8 cellular contexts compared by ENCODE assay signal in the genomic region with DNA sequence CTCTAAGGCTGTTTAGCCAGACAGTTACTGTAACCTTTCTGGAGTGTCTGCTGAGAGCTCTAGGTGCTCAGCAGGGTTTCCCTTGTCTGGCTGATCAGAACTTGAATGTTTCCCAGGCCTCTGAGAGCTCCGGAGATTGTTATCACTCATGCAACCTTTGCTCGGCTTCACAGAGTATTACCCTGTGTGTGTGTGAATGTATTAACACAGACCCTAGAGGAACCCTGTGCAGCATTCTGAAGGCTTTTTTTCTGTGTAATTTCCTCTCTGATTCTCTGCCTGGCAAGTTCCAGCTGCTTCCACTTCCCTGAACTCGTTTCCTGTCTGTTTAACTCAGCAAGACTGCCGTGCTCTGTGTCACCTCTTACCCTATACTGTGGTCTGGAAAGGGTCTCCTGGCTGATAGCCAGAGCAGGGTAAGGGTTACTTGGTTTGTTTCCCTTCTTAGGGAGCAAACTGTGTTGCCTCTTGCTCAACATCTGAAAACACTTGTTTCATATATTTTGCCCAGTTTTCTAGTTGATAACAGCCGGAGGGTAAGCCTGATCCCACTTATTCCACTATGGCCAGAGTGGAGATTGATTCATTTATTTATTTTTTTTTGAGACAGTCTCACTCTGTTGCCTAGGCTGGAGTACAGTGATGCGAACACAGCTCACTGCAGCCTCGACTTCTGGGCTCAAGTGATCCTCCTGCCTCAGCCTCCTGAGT. TPM values are rescaled to one million over a fixed set of nuclear protein-coding genes. Genes with fewer than 3 reads are reported as not detected.
DNase-seq lines count a peak whose midpoint lies in the region; TF ChIP-seq lines count a peak whose summit lies in the region.

No MANE protein-coding gene starts in this region.

- CTCF ChIA-PET in Calu3 (lab: Charles Lee), result no interaction called here

- peaks cover 0 to 3% of the 10 kb centered on the region in 2 donors for H3K36me3 ChIP-seq in thyroid gland

- no peak overlapping the region for H3K4me3 Mint-ChIP-seq in activated T-cell treated with anti-CD3 and anti-CD28 coated beads, Interleukin-2, amount 50 U/mL, for 24 hours
- peak overlapping the region; percentile 38 for H3K4me3 Mint-ChIP-seq in activated T-helper 1 cell treated with anti-CD3 and anti-CD28 coated beads, Interleukin-12 subunit alpha, Interleukin-12 subunit beta, Interleukin-2, Interleukin-4 antibody, amounts not matched to agents 30 ng/mL and 10 ng/mL and 1 ng/mL, durations not matched to agents 14 hours and 24 hours and 36 hours
- H3K4me3 Mint-ChIP-seq in Calu3 (ENCODE audit: low read depth, unreplicated experiment), result no peak overlapping the region

- H3K4me3 ChIP-seq in thyroid gland (replicated peaks in 1 of 3), result no peak overlapping the region

- no peaks in the 10 kb centered on the region for H3K27me3 Mint-ChIP-seq in activated T-cell treated with anti-CD3 and anti-CD28 coated beads, Interleukin-2, amount 50 U/mL, for 24 hours
- no peaks in the 10 kb centered on the region for H3K27me3 Mint-ChIP-seq in activated T-helper 1 cell treated with anti-CD3 and anti-CD28 coated beads, Interleukin-12 subunit alpha, Interleukin-12 subunit beta, Interleukin-2, Interleukin-4 antibody, amounts not matched to agents 30 ng/mL and 10 ng/mL and 1 ng/mL, durations not matched to agents 14 hours and 24 hours and 36 hours (ENCODE audit: insufficient read depth)
- H3K27me3 Mint-ChIP-seq in Calu3 (ENCODE audit: unreplicated experiment), result no peaks in the 10 kb centered on the region

- no TSS peak for BruUV-seq in Calu3 (replicated peaks; lab: Mats Ljungman, UMichigan)

- H3K9me3 ChIP-seq in thyroid gland, result no peaks in the 10 kb centered on the region

- H3K27ac Mint-ChIP-seq in activated T-cell treated with anti-CD3 and anti-CD28 coated beads, Interleukin-2, amount 50 U/mL, for 24 hours, result peak overlapping the region; percentile 42
- H3K27ac Mint-ChIP-seq in activated T-helper 1 cell treated with anti-CD3 and anti-CD28 coated beads, Interleukin-12 subunit alpha, Interleukin-12 subunit beta, Interleukin-2, Interleukin-4 antibody, amounts not matched to agents 30 ng/mL and 10 ng/mL and 1 ng/mL, durations not matched to agents 14 hours and 24 hours and 36 hours, result peak overlapping the region; percentile 55
- H3K27ac Mint-ChIP-seq in Calu3 (ENCODE audit: unreplicated experiment), result no peak overlapping the region

- intact Hi-C loops in activated T-helper 1 cell treated with anti-CD3 and anti-CD28 coated beads, Interleukin-12 subunit alpha, Interleukin-12 subunit beta, Interleukin-2, Interleukin-4 antibody, amounts not matched to agents 30 ng/mL and 10 ng/mL and 1 ng/mL, durations not matched to agents 14 hours and 24 hours and 36 hours (cut with micrococcal nuclease), result no loop called here
- intact Hi-C loops in thyroid gland (cut with DNase I) (no loop called here), Calu3 (cut with micrococcal nuclease; ENCODE audit: unreplicated experiment) (no loop called here)

- H3K27me3 ChIP-seq in thyroid gland, result no peaks in the 10 kb centered on the region

- peak overlapping the region; percentile 19 to 78 (median 74) for H3K27ac ChIP-seq in thyroid gland

- peaks cover 24 to 62% of the 10 kb centered on the region in 2 donors for H3K4me1 ChIP-seq in thyroid gland

- no peak for TF ChIP-seq POLR2A in thyroid gland (IDR thresholded peaks at IDR 0.05)

- WGBS in thyroid gland, 2 donors, result 25 to 28% methylated on average over 7 of the region's 7 CpGs

- no peaks in the 10 kb centered on the region for H3K9me3 Mint-ChIP-seq in activated T-cell treated with anti-CD3 and anti-CD28 coated beads, Interleukin-2, amount 50 U/mL, for 24 hours
- H3K9me3 Mint-ChIP-seq in activated T-helper 1 cell treated with anti-CD3 and anti-CD28 coated beads, Interleukin-12 subunit alpha, Interleukin-12 subunit beta, Interleukin-2, Interleukin-4 antibody, amounts not matched to agents 30 ng/mL and 10 ng/mL and 1 ng/mL, durations not matched to agents 14 hours and 24 hours and 36 hours, result no peaks in the 10 kb centered on the region
- H3K9me3 Mint-ChIP-seq in Calu3 (ENCODE audit: low read depth, unreplicated experiment), result no peaks in the 10 kb centered on the region

- peaks cover 21% of the 10 kb centered on the region for H3K4me1 Mint-ChIP-seq in activated T-cell treated with anti-CD3 and anti-CD28 coated beads, Interleukin-2, amount 50 U/mL, for 24 hours (ENCODE audit: low read depth)
- peaks cover 31% of the 10 kb centered on the region for H3K4me1 Mint-ChIP-seq in activated T-helper 1 cell treated with anti-CD3 and anti-CD28 coated beads, Interleukin-12 subunit alpha, Interleukin-12 subunit beta, Interleukin-2, Interleukin-4 antibody, amounts not matched to agents 30 ng/mL and 10 ng/mL and 1 ng/mL, durations not matched to agents 14 hours and 24 hours and 36 hours (ENCODE audit: low read depth)
- no peaks in the 10 kb centered on the region for H3K4me1 Mint-ChIP-seq in Calu3 (ENCODE audit: low read depth, unreplicated experiment)

- peaks cover 85% of the 10 kb centered on the region for H3K36me3 Mint-ChIP-seq in activated T-cell treated with anti-CD3 and anti-CD28 coated beads, Interleukin-2, amount 50 U/mL, for 24 hours (ENCODE audit: low read depth)
- peaks cover 39% of the 10 kb centered on the region for H3K36me3 Mint-ChIP-seq in activated T-helper 1 cell treated with anti-CD3 and anti-CD28 coated beads, Interleukin-12 subunit alpha, Interleukin-12 subunit beta, Interleukin-2, Interleukin-4 antibody, amounts not matched to agents 30 ng/mL and 10 ng/mL and 1 ng/mL, durations not matched to agents 14 hours and 24 hours and 36 hours (ENCODE audit: low read depth)
- H3K36me3 Mint-ChIP-seq in Calu3 (ENCODE audit: insufficient read depth, unreplicated experiment), result peaks cover 17% of the 10 kb centered on the region

- DNase-seq in activated T-cell treated with anti-CD3 and anti-CD28 coated beads, Interleukin-2, amount 50 U/mL, for 24 hours, result no peak
- no peak for DNase-seq in activated T-cell treated with anti-CD3 and anti-CD28 coated beads, Interleukin-2, amount 50 U/mL, for 48 hours
- DNase-seq in activated T-helper 1 cell treated with anti-CD3 and anti-CD28 coated beads, Interleukin-12 subunit alpha, Interleukin-12 subunit beta, Interleukin-2, Interleukin-4 antibody, amounts not matched to agents 30 ng/mL and 10 ng/mL and 1 ng/mL, durations not matched to agents 14 hours and 24 hours and 36 hours (ENCODE audit: low spot score), result no peak
- DNase-seq in left kidney (ENCODE audit: low read depth, low spot score), result peak; percentile 69
- DNase-seq in thyroid gland, result peak; percentile 74 to 75
- DNase-seq in Calu3, result no peak
- no peak for DNase-seq in glomerular visceral epithelial cell (ENCODE audit: extremely low spot score)
- DNase-seq in activated gamma-delta T cell treated with Interleukin-2 at 50 U/mL for 16 hours, result no peak

- TF ChIP-seq CTCF in thyroid gland (IDR thresholded peaks at IDR 0.05) (no peak), Calu3 (IDR thresholded peaks at IDR 0.05; ENCODE audit: unreplicated experiment) (no peak)

RNA-seq across cellular contexts. Expression of gene PRMT7, which starts 21.7 kb away (rescaled TPM):
- total RNA-seq in activated T-helper 1 cell treated with anti-CD3 and anti-CD28 coated beads, Interleukin-12 subunit alpha, Interleukin-12 subunit beta, Interleukin-2, Interleukin-4 antibody, amounts not matched to agents 30 ng/mL and 10 ng/mL and 1 ng/mL, durations not matched to agents 14 hours and 24 hours and 36 hours, result 80.6 and 85.2 TPM in 2 replicates
- 10 to 100 TPM; 41.7 to 57.0 (median 46.9) TPM for total RNA-seq in thyroid gland
- 49.4 and 57.8 TPM in 2 replicates for total RNA-seq in Calu3 (2022)

RNA-seq across cellular contexts. Expression of gene SLC7A6OS, which starts 21.8 kb away (rescaled TPM):
- 26.5 and 27.6 TPM in 2 replicates for total RNA-seq in activated T-helper 1 cell treated with anti-CD3 and anti-CD28 coated beads, Interleukin-12 subunit alpha, Interleukin-12 subunit beta, Interleukin-2, Interleukin-4 antibody, amounts not matched to agents 30 ng/mL and 10 ng/mL and 1 ng/mL, durations not matched to agents 14 hours and 24 hours and 36 hours
- total RNA-seq in thyroid gland (10 to 100 TPM; 13.4 to 25.8 (median 18.7) TPM), Calu3 (2022) (28.4 and 34.9 TPM in 2 replicates)

Comparison
In these comparisons a context has a peak if more than half of its experiments do, and no peak if none do; other contexts are left out.
1. DNase-seq: peak in left kidney (single experiment) and thyroid gland (2 of 2); none in activated T-cell treated with anti-CD3 and anti-CD28 coated beads, Interleukin-2, amount 50 U/mL, for 24 hours (single experiment), activated T-cell treated with anti-CD3 and anti-CD28 coated beads, Interleukin-2, amount 50 U/mL, for 48 hours (0 of 2), activated T-helper 1 cell treated with anti-CD3 and anti-CD28 coated beads, Interleukin-12 subunit alpha, Interleukin-12 subunit beta, Interleukin-2, Interleukin-4 antibody, amounts not matched to agents 30 ng/mL and 10 ng/mL and 1 ng/mL, durations not matched to agents 14 hours and 24 hours and 36 hours (single experiment), Calu3 (single experiment), glomerular visceral epithelial cell (single experiment) and activated gamma-delta T cell treated with Interleukin-2 at 50 U/mL for 16 hours (single experiment).